Comparison of ENCODE assay signal across 8 cellular contexts in the genomic region with DNA sequence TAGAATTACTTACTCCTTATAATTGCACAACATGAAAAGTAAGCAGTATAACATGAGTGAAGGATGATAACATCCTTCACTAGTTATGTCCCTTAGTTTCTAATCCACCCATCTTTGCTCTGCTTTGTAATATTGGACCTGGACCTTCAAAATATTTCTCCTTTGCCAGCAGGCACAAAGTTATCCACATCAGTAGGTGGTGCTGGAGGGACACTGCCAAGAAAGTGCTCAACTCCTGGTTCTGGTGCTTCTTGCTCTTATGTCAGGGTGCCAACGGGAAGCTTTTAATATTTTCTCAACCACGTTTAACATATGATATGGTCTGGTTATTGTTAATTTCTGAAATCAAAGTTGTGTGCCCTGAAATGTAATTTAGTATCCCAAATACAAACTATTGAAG. TPM values are rescaled to one million over a fixed set of nuclear protein-coding genes. Genes with fewer than 3 reads are reported as not detected.
DNase-seq lines count a peak whose midpoint lies in the region; ATAC-seq and TF ChIP-seq lines count a peak whose summit lies in the region.

No MANE protein-coding gene starts in this region.

- TF ChIP-seq RAD21 in neural cell (conservative IDR thresholded peaks at IDR 0.05) = peak; percentile 32

- no peak overlapping the region for H3K9ac ChIP-seq in neural cell (ENCODE audit: low read length)

- H3K9me2 ChIP-seq in neural cell (ENCODE audit: insufficient read depth, low read length) = no peaks in the 10 kb centered on the region

- peaks cover 15% of the 10 kb centered on the region for H3K36me3 ChIP-seq in neural cell (ENCODE audit: insufficient read depth, low read length)

- H3K79me2 ChIP-seq in neural cell (replicated peaks; ENCODE audit: insufficient read depth, low read length) = no peaks in the 10 kb centered on the region

- H3K9me3 ChIP-seq in neural cell (ENCODE audit: low read length) = no peaks in the 10 kb centered on the region

- no peaks in the 10 kb centered on the region for H3F3A ChIP-seq in neural cell (ENCODE audit: insufficient read depth, low read length, poor library complexity, severe bottlenecking)

- no peaks in the 10 kb centered on the region for H3K27me3 ChIP-seq in neural cell (ENCODE audit: insufficient read depth, low read depth, low read length)

- no peak overlapping the region for H2AFZ ChIP-seq in neural cell (ENCODE audit: low read depth, low read length)

- DNase-seq in NCI-H1092 treated with DMSO at 0.1 percent for 48 hours (lab: John Stamatoyannopoulos, UW) (peak; percentile 22), NCI-H1092 (lab: John Stamatoyannopoulos, UW) (no peak), NCI-H1105 (lab: John Stamatoyannopoulos, UW) (peak; percentile 4), dermis blood vessel endothelial cell (peak; percentile 49), SK-N-DZ (ENCODE audit: low spot score) (no peak), NCI-H2171 (lab: John Stamatoyannopoulos, UW) (no peak)

- H3K4me3 ChIP-seq in neural cell (ENCODE audit: low read length) = no peak overlapping the region

- TF ChIP-seq EP300 in neural cell (conservative IDR thresholded peaks at IDR 0.05; ENCODE audit: poor library complexity, severe bottlenecking) = no peak

- no peak overlapping the region for H3K4me2 ChIP-seq in neural cell (ENCODE audit: low read length)

- no peak overlapping the region for H3K27ac ChIP-seq in neural cell (ENCODE audit: low read length)

- no peak for ATAC-seq in GM21381 (IDR thresholded peaks at IDR 0.05; ENCODE audit: unreplicated experiment)

- peak; percentile 36 for TF ChIP-seq CTCF in neural cell (IDR thresholded peaks at IDR 0.05; ENCODE audit: poor library complexity, severe bottlenecking)

- no peaks in the 10 kb centered on the region for H4K20me1 ChIP-seq in neural cell (ENCODE audit: insufficient read depth)

TF ChIP-seq in neural cell, 6 proteins besides CTCF, POLR2A, EP300 and RAD21:
- TF ChIP-seq MXI1 (conservative IDR thresholded peaks at IDR 0.05; ENCODE audit: poor library complexity, severe bottlenecking) (no peak), SMC3 (conservative IDR thresholded peaks at IDR 0.05; ENCODE audit: poor library complexity) (no peak), EZH2 (IDR thresholded peaks at IDR 0.05; ENCODE audit: borderline replicate concordance, insufficient read depth, low read length, poor library complexity, severe bottlenecking) (no peak), REST (IDR thresholded peaks at IDR 0.05; ENCODE audit: borderline replicate concordance) (no peak), POLR2AphosphoS5 (IDR thresholded peaks at IDR 0.05) (no peak), TAF1 (IDR thresholded peaks at IDR 0.05; ENCODE audit: low read depth) (no peak)

RNA-seq across cellular contexts. Expression of gene TMEM165, which starts 49.1 kb away (rescaled TPM):
- 129 and 169 TPM in 2 replicates for total RNA-seq in dermis blood vessel endothelial cell
- polyA plus RNA-seq in neural cell = 99.0 and 102 TPM in 2 replicates
- polyA minus RNA-seq in neural cell = 84.0 and 84.3 TPM in 2 replicates
- 54.5 and 61.5 TPM in 2 replicates for polyA plus RNA-seq in SK-N-DZ (2014; cell fraction: cytosol; rRNA removed)
- polyA plus RNA-seq in SK-N-DZ (2014; cell fraction: nucleus; rRNA removed) = 50.6 and 59.4 TPM in 2 replicates

Comparison
In these comparisons a context has a peak if more than half of its experiments do, and no peak if none do; other contexts are left out.
1. DNase-seq: peak in NCI-H1092 treated with DMSO at 0.1 percent for 48 hours (single experiment), NCI-H1105 (single experiment) and dermis blood vessel endothelial cell (single experiment); none in NCI-H1092 (single experiment), SK-N-DZ (single experiment) and NCI-H2171 (single experiment).